In the genomic region with DNA sequence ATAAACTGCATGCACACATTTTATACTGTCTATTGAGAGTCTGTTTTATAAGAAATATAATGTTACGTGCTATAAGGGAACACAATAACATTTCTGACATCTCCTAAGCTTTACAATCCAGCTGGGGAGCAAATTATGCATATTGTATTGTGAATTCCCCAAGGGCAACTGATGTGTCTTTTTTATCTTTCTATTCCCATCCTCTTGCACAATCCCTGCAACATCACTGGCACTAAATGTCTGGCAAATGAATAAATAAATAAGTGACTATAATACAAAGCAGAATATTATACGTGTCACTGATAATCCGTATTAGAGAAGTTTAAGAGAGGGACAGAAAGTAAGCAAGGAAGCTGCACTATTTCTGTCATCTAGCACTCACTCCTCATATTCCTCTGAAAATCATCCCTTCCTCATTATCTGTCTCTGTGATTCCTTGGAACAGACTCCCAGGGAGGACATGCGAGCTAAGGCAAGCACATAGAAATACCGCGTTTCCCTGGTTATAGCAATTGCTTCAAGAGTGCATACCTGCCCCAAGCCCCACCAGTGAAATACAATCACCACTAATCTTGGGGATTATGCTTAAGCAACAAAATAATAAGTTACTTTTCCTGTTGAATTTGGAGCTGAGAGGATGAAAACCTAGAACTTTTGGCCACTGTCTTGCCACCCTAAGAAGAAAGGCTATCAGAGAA, we compare ENCODE assay signal across 16 cellular contexts.
"Had no signal": no experiment of that assay in that cellular context is flagged by ENCODE, and none has a peak within 500 bp of the region (broad histone marks: within the 10 kb centered on the region; RNA-seq: fewer than 3 reads in every experiment).

No MANE protein-coding gene starts in this region.

- H3K27ac ChIP-seq: brain microvascular endothelial cell, foreskin keratinocyte, left ventricle myocardium inferior had no signal

- H3K36me3 ChIP-seq: brain microvascular endothelial cell, left ventricle myocardium inferior had no signal

- H3K9me3 ChIP-seq: left ventricle myocardium inferior had no signal

- H3K27me3 Mint-ChIP-seq: activated CD8-positive, alpha-beta memory T cell treated with anti-CD3 and anti-CD28 coated beads, Interleukin-2, amount 10 ng/mL, durations not matched to agents 7 days and 5 days; activated naive CD4-positive, alpha-beta T cell treated with anti-CD3 and anti-CD28 coated beads, Interleukin-2, amount 50 U/mL, for 24 hours; activated T-cell treated with anti-CD3 and anti-CD28 coated beads, Interleukin-2, amount 50 U/mL, for 24 hours had no signal

- H3K27me3 ChIP-seq: brain microvascular endothelial cell, foreskin keratinocyte had no signal

- ATAC-seq: activated CD8-positive, alpha-beta memory T cell treated with anti-CD3 and anti-CD28 coated beads, Interleukin-2, amount 10 ng/mL, durations not matched to agents 7 days and 5 days had no signal

- H3K9me3 Mint-ChIP-seq: activated naive CD4-positive, alpha-beta T cell treated with anti-CD3 and anti-CD28 coated beads, Interleukin-2, amount 50 U/mL, for 24 hours; activated T-cell treated with anti-CD3 and anti-CD28 coated beads, Interleukin-2, amount 50 U/mL, for 24 hours had no signal

- H3K4me1 Mint-ChIP-seq: activated CD8-positive, alpha-beta memory T cell treated with anti-CD3 and anti-CD28 coated beads, Interleukin-2, amount 10 ng/mL, durations not matched to agents 7 days and 5 days had no signal

- DNase-seq: activated CD4-positive, alpha-beta T cell treated with anti-CD3 and anti-CD28 coated beads for 1 hour; activated CD4-positive, alpha-beta T cell treated with anti-CD3 and anti-CD28 coated beads, Interleukin-2, amount 50 U/mL, for 48 hours; activated CD8-positive, alpha-beta memory T cell treated with anti-CD3 and anti-CD28 coated beads, Interleukin-2, amount 10 ng/mL, durations not matched to agents 7 days and 5 days; activated effector memory CD4-positive, alpha-beta T cell treated with Interleukin-2 at 50 U/mL for 16 hours; activated T-cell treated with anti-CD3 and anti-CD28 coated beads, Interleukin-2, amount 50 U/mL, for 24 hours; amygdala; brain microvascular endothelial cell; cerebellar nuclear complex; foreskin keratinocyte; islet precursor cell; left ventricle myocardium inferior; mesendoderm; stimulated activated CD4-positive, alpha-beta T cell treated with anti-CD3 and anti-CD28 coated beads, Interleukin-15, amount 100 ng/mL, for 24 hours; T-helper 9 cell had no signal

- H3K4me3 ChIP-seq: left ventricle myocardium inferior had no signal

- H3K4me3 Mint-ChIP-seq: activated CD8-positive, alpha-beta memory T cell treated with anti-CD3 and anti-CD28 coated beads, Interleukin-2, amount 10 ng/mL, durations not matched to agents 7 days and 5 days; activated naive CD4-positive, alpha-beta T cell treated with anti-CD3 and anti-CD28 coated beads, Interleukin-2, amount 50 U/mL, for 24 hours; activated T-cell treated with anti-CD3 and anti-CD28 coated beads, Interleukin-2, amount 50 U/mL, for 24 hours; neural crest cell had no signal

- H3K27ac Mint-ChIP-seq: activated CD8-positive, alpha-beta memory T cell treated with anti-CD3 and anti-CD28 coated beads, Interleukin-2, amount 10 ng/mL, durations not matched to agents 7 days and 5 days; activated naive CD4-positive, alpha-beta T cell treated with anti-CD3 and anti-CD28 coated beads, Interleukin-2, amount 50 U/mL, for 24 hours; activated T-cell treated with anti-CD3 and anti-CD28 coated beads, Interleukin-2, amount 50 U/mL, for 24 hours had no signal
